Comparison of ENCODE assay signal across 8 cellular contexts in genomic region chr2:176473177-176473576, GRCh38.
DNase-seq lines count a peak whose midpoint lies in the region; ATAC-seq and TF ChIP-seq lines count a peak whose summit lies in the region.

No MANE protein-coding gene starts in this region.

- no peaks in the 10 kb centered on the region for H3K27me3 ChIP-seq in osteoblast (ENCODE audit: insufficient read depth, low read length)
- no peaks in the 10 kb centered on the region for H3K27me3 ChIP-seq in testis

- H3K4me1 ChIP-seq in osteoblast (ENCODE audit: insufficient read depth, low read length) (peaks cover 4% of the 10 kb centered on the region), testis (no peaks in the 10 kb centered on the region)

- H3K4me3 ChIP-seq in cardiac fibroblast (replicated peaks in 1 of 2; ENCODE audit: low read depth in 2 of 2, low read length in 2 of 2), result peak overlapping the region in 1 of 2 donors; percentile 11
- H3K4me3 ChIP-seq in osteoblast (ENCODE audit: insufficient read depth, low read length), result peak overlapping the region; percentile 41
- no peak overlapping the region for H3K4me3 ChIP-seq in testis

- H3K9me3 ChIP-seq in osteoblast (ENCODE audit: low read depth, low read length) (no peaks in the 10 kb centered on the region), testis (no peaks in the 10 kb centered on the region)

- peak overlapping the region; percentile 83 for H2AFZ ChIP-seq in osteoblast (ENCODE audit: low read length)

- no peak for TF ChIP-seq CTCF in GM20000 (IDR thresholded peaks at IDR 0.05; ENCODE audit: extremely low read depth, missing control alignments)
- no peak for TF ChIP-seq CTCF in cardiac fibroblast (IDR thresholded peaks at IDR 0.05; ENCODE audit: low read depth, low read length)
- TF ChIP-seq CTCF in osteoblast (IDR thresholded peaks at IDR 0.05; ENCODE audit: extremely low read depth, low read depth, low read length), result no peak
- no peak for TF ChIP-seq CTCF in testis (IDR thresholded peaks at IDR 0.05)

- H3K27ac ChIP-seq in osteoblast (ENCODE audit: low read depth, low read length), result no peak overlapping the region
- peak overlapping the region in 1 of 2 donors; percentile 12 for H3K27ac ChIP-seq in testis

- ATAC-seq in HG03457 (IDR thresholded peaks at IDR 0.05; ENCODE audit: unreplicated experiment), result no peak
- ATAC-seq in HG02759 (IDR thresholded peaks at IDR 0.05; ENCODE audit: unreplicated experiment), result no peak

- peak; percentile 53 for DNase-seq in AG20443 (ENCODE audit: low spot score)
- DNase-seq in GM20000 (ENCODE audit: low spot score), result peak; percentile 45
- DNase-seq in NCI-H2029 treated with DMSO at 0.1 percent for 48 hours (lab: John Stamatoyannopoulos, UW), result peak; percentile 49
- DNase-seq in cardiac fibroblast (ENCODE audit: low read depth in 2 of 2), result peak; percentile 35
- DNase-seq in osteoblast (ENCODE audit: insufficient read length, low spot score, missing footprints), result no peak
- DNase-seq in testis, result no peak

- H4K20me1 ChIP-seq in osteoblast (ENCODE audit: insufficient read depth, low read length), result no peaks in the 10 kb centered on the region

- peak overlapping the region; percentile 79 for H3K4me2 ChIP-seq in osteoblast (ENCODE audit: insufficient read depth, low read length)

- intact Hi-C loops in testis (cut with DNase I; ENCODE audit: low total_unique reads), result no loop called here

- H3K36me3 ChIP-seq in osteoblast (ENCODE audit: insufficient read depth, low read length) (no peaks in the 10 kb centered on the region), testis (ENCODE audit: low read depth, missing control alignments) (no peaks in the 10 kb centered on the region)

- WGBS in testis, 2 donors, result 54 to 58% methylated on average over 4 of the region's 4 CpGs

- TF ChIP-seq POLR2A in testis (IDR thresholded peaks at IDR 0.05), result no peak

- no peaks in the 10 kb centered on the region for H3K79me2 ChIP-seq in osteoblast (ENCODE audit: insufficient read depth, low read length)

Comparison
In these comparisons a context has a peak if more than half of its experiments do, and no peak if none do; other contexts are left out.
1. DNase-seq: peak in AG20443 (single experiment), GM20000 (single experiment), NCI-H2029 treated with DMSO at 0.1 percent for 48 hours (single experiment) and cardiac fibroblast (2 of 2); none in osteoblast (single experiment) and testis (single experiment).